Comparison of ENCODE assay signal across 1 cellular context in genomic region chrX:2712890-2713860, GRCh38.
TF ChIP-seq lines count a peak whose summit lies in the region.

No MANE protein-coding gene starts in this region.

TF ChIP-seq in IMR-90, 13 proteins besides CTCF, POLR2A, EP300 and RAD21 (continued from another document):
- TF ChIP-seq FOS (IDR thresholded peaks at IDR 0.05; ENCODE audit: low read depth, low read length) = no peak
